ENCODE assay signal across 9 cellular contexts in genomic region chr6:52362443-52363221, GRCh38. TPM values are rescaled to one million over a fixed set of nuclear protein-coding genes. Genes with fewer than 3 reads are reported as not detected.
A peak's percentile ranks its signal among the peaks of the same experiment; 100 is the strongest.
DNase-seq lines count a peak whose midpoint lies in the region; ATAC-seq, FAIRE-seq and TF ChIP-seq lines count a peak whose summit lies in the region.
"Had no signal": no experiment of that assay in that cellular context is flagged by ENCODE, and none has a peak within 500 bp of the region (broad histone marks: within the 10 kb centered on the region; RNA-seq: fewer than 3 reads in every experiment).

No MANE protein-coding gene starts in this region.

- 2 to 3% methylated on average over 40 to 56 of the region's 56 CpGs for WGBS in body of pancreas, 2 donors

- no peaks in the 10 kb centered on the region for H3K27me3 ChIP-seq in CD4-positive, alpha-beta memory T cell (ENCODE audit: insufficient read depth, low read length)
- H3K27me3 ChIP-seq in body of pancreas, result no peaks in the 10 kb centered on the region

- H3K36me3 ChIP-seq in CD4-positive, alpha-beta memory T cell (ENCODE audit: insufficient read depth, low read length), result peaks cover 8% of the 10 kb centered on the region
- no peaks in the 10 kb centered on the region for H3K36me3 ChIP-seq in body of pancreas (replicated peaks in 1 of 2; ENCODE audit: insufficient read depth in 1 of 2, low read depth in 2 of 2)

- H3K27ac ChIP-seq in CD4-positive, alpha-beta memory T cell (ENCODE audit: low read depth, low read length), result peak overlapping the region; percentile 90
- peak overlapping the region in 3 of 4 donors; percentile 45 to 67 (median 59) for H3K27ac ChIP-seq in body of pancreas

- H3K4me1 Mint-ChIP-seq in CD4-positive, alpha-beta memory T cell, result peaks cover 35 to 60% (median 47%) of the 10 kb centered on the region in 4 donors

- H3K27me3 Mint-ChIP-seq in CD4-positive, alpha-beta memory T cell, result no peaks in the 10 kb centered on the region

- H3K9me3 Mint-ChIP-seq in CD4-positive, alpha-beta memory T cell, result peaks cover 0 to 4% (median 0%) of the 10 kb centered on the region in 8 donors

- H3K27ac Mint-ChIP-seq in CD4-positive, alpha-beta memory T cell, result peak overlapping the region; percentile 90 to 98 (median 97)

- ATAC-seq in HG03432 (IDR thresholded peaks at IDR 0.05; ENCODE audit: unreplicated experiment) (peak; percentile 54), SK-N-SH treated with all-trans-retinoic acid at 6 μM for 48 hours (peak; percentile 71), body of pancreas (peak; percentile 39)

- peaks cover 16 to 32% of the 10 kb centered on the region in 2 donors for H3K36me3 Mint-ChIP-seq in CD4-positive, alpha-beta memory T cell

- H3K4me1 ChIP-seq in CD4-positive, alpha-beta memory T cell (ENCODE audit: insufficient read depth, low read length), result peaks cover 47% of the 10 kb centered on the region
- peaks cover 12% of the 10 kb centered on the region for H3K4me1 ChIP-seq in body of pancreas

- intact Hi-C loops in CD4-positive, alpha-beta memory T cell (cut with micrococcal nuclease), result loop anchor here (1.0 to 2.0 kb wide), 6 partner anchors 14 to 77 kb away; no protein-coding TSS in a partner anchor
- intact Hi-C loops in body of pancreas (cut with DNase I), result no loop called here

- TF ChIP-seq POLR2A in body of pancreas (IDR thresholded peaks at IDR 0.05), result no peak

- TF ChIP-seq CTCF in body of pancreas (IDR thresholded peaks at IDR 0.05), result no peak

- peak; percentile 4 for FAIRE-seq in GM19239 (lab: Jason Lieb, UNC)
- FAIRE-seq: colon had no signal

- POLR2A ChIA-PET in CD4-positive, alpha-beta memory T cell (lab: Charles Lee; ENCODE audit: partially characterized antibody), result interaction anchor here (0.7 to 10.2 kb wide), 27 partner anchors 9 to 633 kb away, joined by 3 to 176 read pairs (median 7); partner anchors contain the start of genes EFHC1, GSTA4 and MCM3

- H3K4me3 ChIP-seq in CD4-positive, alpha-beta memory T cell (ENCODE audit: low read length in 2 of 2), result peak overlapping the region; percentile 62 to 97
- H3K4me3 ChIP-seq in body of pancreas, result peak overlapping the region; percentile 38 to 66

- H3K9me3 ChIP-seq in CD4-positive, alpha-beta memory T cell (ENCODE audit: control insufficient read depth in 1 of 2, low read length in 2 of 2), result no peaks in the 10 kb centered on the region
- H3K9me3 ChIP-seq in body of pancreas, result no peaks in the 10 kb centered on the region

- peak overlapping the region; percentile 93 to 99 (median 98) for H3K4me3 Mint-ChIP-seq in CD4-positive, alpha-beta memory T cell

- CTCF ChIA-PET in CD4-positive, alpha-beta memory T cell (lab: Charles Lee; ENCODE audit: partially characterized antibody), result interaction anchor here (0.7 to 5.3 kb wide), 30 partner anchors 9 to 300 kb away, joined by 3 to 86 read pairs (median 5); partner anchors contain the start of genes EFHC1 and MCM3

- DNase-seq in CD4-positive, alpha-beta memory T cell, result peak; percentile 48 to 61 (median 52)
- DNase-seq in GM19239 (ENCODE audit: insufficient read length, low spot score), result peak; percentile 46
- DNase-seq in body of pancreas, result peak; percentile 10 to 24 (median 14)
- DNase-seq in islet precursor cell, result peak; percentile 63
- DNase-seq in stimulated activated CD4-positive, alpha-beta T cell treated with anti-CD3 and anti-CD28 coated beads, Interleukin-12 subunit alpha, Interleukin-12 subunit beta, amount 100 ng/mL, for 48 hours (ENCODE audit: low read depth in 2 of 3, low spot score in 1 of 3), result peak in 2 of 3 donors; percentile 29 to 40
- no peak for DNase-seq in dedifferentiated amniotic fluid mesenchymal stem cell (ENCODE audit: extremely low spot score)

TF ChIP-seq in SK-N-SH treated with all-trans-retinoic acid at 6 μM for 48 hours, 23 proteins besides CTCF, POLR2A, EP300 and RAD21 (continues in another document):
- no peak for TF ChIP-seq CSRNP3 (CRISPR knock-in tag; IDR thresholded peaks at IDR 0.05)
- no peak for TF ChIP-seq TSHZ2 (CRISPR knock-in tag; IDR thresholded peaks at IDR 0.05)
- TF ChIP-seq PATZ1 (CRISPR knock-in tag; IDR thresholded peaks at IDR 0.05; ENCODE audit: borderline replicate concordance), result no peak
- no peak for TF ChIP-seq ZC3H10 (CRISPR knock-in tag; IDR thresholded peaks at IDR 0.05)
- no peak for TF ChIP-seq ZNF565 (CRISPR knock-in tag; conservative IDR thresholded peaks at IDR 0.05; ENCODE audit: low read depth)
- TF ChIP-seq SNAI2 (CRISPR knock-in tag; IDR thresholded peaks at IDR 0.05), result no peak
- TF ChIP-seq BACH2 (CRISPR knock-in tag; IDR thresholded peaks at IDR 0.05; ENCODE audit: borderline replicate concordance), result no peak
- TF ChIP-seq CREB5 (CRISPR knock-in tag; IDR thresholded peaks at IDR 0.05; ENCODE audit: low read depth), result no peak
- no peak for TF ChIP-seq ARNTL (CRISPR knock-in tag; IDR thresholded peaks at IDR 0.05; ENCODE audit: borderline replicate concordance, low read depth)
- TF ChIP-seq GLIS3 (CRISPR knock-in tag; IDR thresholded peaks at IDR 0.05), result no peak
- no peak for TF ChIP-seq ZNF8 (CRISPR knock-in tag; IDR thresholded peaks at IDR 0.05)
- no peak for TF ChIP-seq ESRRG (CRISPR knock-in tag; IDR thresholded peaks at IDR 0.05)
- TF ChIP-seq ZFP30 (CRISPR knock-in tag; IDR thresholded peaks at IDR 0.05), result no peak
- no peak for TF ChIP-seq OSR1 (CRISPR knock-in tag; IDR thresholded peaks at IDR 0.05)
- no peak for TF ChIP-seq CSDC2 (CRISPR knock-in tag; IDR thresholded peaks at IDR 0.05)
- no peak for TF ChIP-seq TCF4 (CRISPR knock-in tag; IDR thresholded peaks at IDR 0.05; ENCODE audit: borderline replicate concordance)
- TF ChIP-seq ZFP3 (CRISPR knock-in tag; IDR thresholded peaks at IDR 0.05), result no peak

RNA-seq across cellular contexts. Expression of gene PAQR8, which starts 0.7 kb away (rescaled TPM):
- total RNA-seq in CD4-positive, alpha-beta memory T cell, result 10 to 100 TPM; 36.4 to 40.9 TPM
- 10 to 100 TPM; 14.5 to 30.3 TPM for polyA plus RNA-seq in CD4-positive, alpha-beta memory T cell
- 1 to 10 TPM; 4.0 to 4.9 TPM for total RNA-seq in body of pancreas

RNA-seq across cellular contexts. Expression of gene EFHC1, which starts 57.5 kb away (rescaled TPM):
- total RNA-seq in CD4-positive, alpha-beta memory T cell, result 10 to 100 TPM in 1 of 2 experiments, 1 to 10 TPM in 1; 6.4 to 10.4 TPM
- polyA plus RNA-seq in CD4-positive, alpha-beta memory T cell, result 1 to 10 TPM; 1.5 to 1.8 TPM
- total RNA-seq in body of pancreas, result 10 to 100 TPM; 11.5 to 17.4 TPM

Comparison
In these comparisons a context has a peak if more than half of its experiments do, and no peak if none do; other contexts are left out.
1. RNA of gene PAQR8, which starts 0.7 kb away (total RNA-seq): 36.4 to 40.9 TPM in CD4-positive, alpha-beta memory T cell; 4.0 to 4.9 TPM in body of pancreas; every median in the first group is over 4 times any median in the second.
2. Peak in every context shown above with its lines, with median percentiles within 50 percentile points of each other: ATAC-seq.